In the genomic region with DNA sequence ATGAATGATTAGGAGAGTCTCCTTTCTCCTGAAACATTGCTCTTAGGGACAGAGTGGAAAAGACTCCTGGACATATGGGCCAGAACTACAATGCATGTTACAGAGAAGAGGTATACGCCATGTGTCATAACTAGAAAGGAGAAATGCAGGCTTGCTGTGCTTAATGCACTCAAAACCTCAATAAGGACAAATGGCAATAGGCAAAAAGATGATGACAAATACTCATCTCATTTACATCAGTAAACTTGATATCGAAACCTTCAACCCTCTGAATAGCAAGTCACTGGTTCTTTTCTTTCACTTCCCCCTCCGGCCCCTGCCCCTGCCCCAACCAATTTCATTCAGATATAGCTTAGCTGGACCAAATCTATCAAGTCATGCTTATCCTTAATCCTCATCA, we compare ENCODE assay signal across 10 cellular contexts. TPM values are rescaled to one million over a fixed set of nuclear protein-coding genes. Genes with fewer than 3 reads are reported as not detected.
DNase-seq lines count a peak whose midpoint lies in the region; ATAC-seq and TF ChIP-seq lines count a peak whose summit lies in the region.
"Had no signal": no experiment of that assay in that cellular context is flagged by ENCODE, and none has a peak within 500 bp of the region (broad histone marks: within the 10 kb centered on the region; RNA-seq: fewer than 3 reads in every experiment).

No MANE protein-coding gene starts in this region.

- DNase-seq in memory B cell (ENCODE audit: low spot score in 2 of 2) (no peak), anterior cingulate cortex (lab: John Stamatoyannopoulos, UW) (no peak), osteocyte (ENCODE audit: extremely low spot score, unreplicated experiment) (no peak), mesothelial cell of epicardium (ENCODE audit: low spot score in 2 of 2, unreplicated experiment in 2 of 2) (no peak), kidney tubule cell (ENCODE audit: low spot score) (no peak)
- DNase-seq: EL, left ventricle myocardium superior had no signal

- H3K9me3 Mint-ChIP-seq in memory B cell (no peaks in the 10 kb centered on the region), osteocyte (ENCODE audit: unreplicated experiment) (no peaks in the 10 kb centered on the region), mesothelial cell of epicardium (no peaks in the 10 kb centered on the region)

- ATAC-seq in GM19023 (IDR thresholded peaks at IDR 0.05; ENCODE audit: unreplicated experiment) (peak; percentile 77), GM21723 (IDR thresholded peaks at IDR 0.05; ENCODE audit: unreplicated experiment) (peak; percentile 84), HG03280 (IDR thresholded peaks at IDR 0.05; ENCODE audit: unreplicated experiment) (peak; percentile 84), memory B cell (ENCODE audit: low read depth) (peak; percentile 63)
- ATAC-seq: left ventricle myocardium superior had no signal

- no peak overlapping the region for H3K4me3 Mint-ChIP-seq in memory B cell
- no peak overlapping the region for H3K4me3 Mint-ChIP-seq in osteocyte (ENCODE audit: unreplicated experiment)
- H3K4me3 Mint-ChIP-seq in mesothelial cell of epicardium, result no peak overlapping the region

- no peak for TF ChIP-seq CTCF in osteocyte (IDR thresholded peaks at IDR 0.05)
- no peak for TF ChIP-seq CTCF in mesothelial cell of epicardium (IDR thresholded peaks at IDR 0.05; ENCODE audit: unreplicated experiment)

- H3K4me1 Mint-ChIP-seq in memory B cell, result peaks cover 27% of the 10 kb centered on the region
- H3K4me1 Mint-ChIP-seq in osteocyte (ENCODE audit: unreplicated experiment), result peaks cover 16% of the 10 kb centered on the region
- H3K4me1 Mint-ChIP-seq in mesothelial cell of epicardium, result peaks cover 14% of the 10 kb centered on the region

- no peak overlapping the region for H3K27ac Mint-ChIP-seq in memory B cell
- H3K27ac Mint-ChIP-seq in osteocyte (ENCODE audit: unreplicated experiment), result no peak overlapping the region
- no peak overlapping the region for H3K27ac Mint-ChIP-seq in mesothelial cell of epicardium

- H3K27me3 Mint-ChIP-seq in memory B cell, result peaks cover 24% of the 10 kb centered on the region
- H3K27me3 Mint-ChIP-seq in osteocyte (ENCODE audit: unreplicated experiment), result peaks cover 62% of the 10 kb centered on the region
- peaks cover 85% of the 10 kb centered on the region for H3K27me3 Mint-ChIP-seq in mesothelial cell of epicardium (ENCODE audit: low read depth)

- H3K36me3 Mint-ChIP-seq in memory B cell (no peaks in the 10 kb centered on the region), osteocyte (ENCODE audit: unreplicated experiment) (no peaks in the 10 kb centered on the region), mesothelial cell of epicardium (no peaks in the 10 kb centered on the region)

RNA-seq across cellular contexts. Expression of gene GPR88, which starts 1.9 kb away (rescaled TPM):
- total RNA-seq in osteocyte (not detected in 2 replicates), mesothelial cell of epicardium (0.07 TPM in 2 of 3 replicates, not detected in the other)
- total RNA-seq: left ventricle myocardium superior had no signal
